18 cellular contexts compared by ENCODE assay signal in the genomic region with DNA sequence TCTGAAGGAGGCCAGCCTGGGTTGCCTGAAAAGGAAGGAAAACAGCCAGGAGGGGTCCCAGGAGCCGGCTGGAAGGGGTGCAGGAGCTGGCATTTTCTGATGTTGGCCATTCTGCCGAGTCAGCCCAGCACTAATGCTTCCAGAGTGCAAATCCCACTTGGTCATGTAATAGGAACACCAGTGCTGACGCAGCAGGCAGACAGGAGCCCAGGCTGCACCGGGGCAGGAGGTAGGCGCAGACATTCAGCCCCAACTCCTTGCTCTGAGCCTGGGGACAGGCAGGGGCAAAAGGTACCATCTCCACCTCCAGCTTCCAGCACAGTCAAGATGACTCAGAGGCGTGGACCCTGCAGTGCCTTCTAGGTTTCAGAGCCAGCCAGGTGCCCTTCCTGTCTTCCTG.
"Had no signal": no experiment of that assay in that cellular context is flagged by ENCODE, and none has a peak within 500 bp of the region (broad histone marks: within the 10 kb centered on the region; RNA-seq: fewer than 3 reads in every experiment).

No MANE protein-coding gene starts in this region.

- H3K36me3 Mint-ChIP-seq: activated naive CD4-positive, alpha-beta T cell treated with anti-CD3 and anti-CD28 coated beads, Interleukin-2, amount 50 U/mL, for 24 hours; natural killer cell; type B pancreatic cell had no signal

- H3K27ac ChIP-seq: epithelial cell of prostate, suprapubic skin had no signal

- H3K9me3 Mint-ChIP-seq: activated B cell treated with CpG ODN at 0.5 μM for 24 hours; activated CD4-positive, alpha-beta T cell treated with anti-CD3 and anti-CD28 coated beads, Interleukin-2, amount 10 ng/mL, durations not matched to agents 7 days and 5 days; activated naive CD4-positive, alpha-beta T cell treated with anti-CD3 and anti-CD28 coated beads, Interleukin-2, amount 50 U/mL, for 24 hours; central memory CD8-positive, alpha-beta T cell; natural killer cell; T-helper 1 cell treated with Interleukin-12 subunit alpha and Interleukin-12 subunit beta and Interleukin-4 antibody, amounts not matched to agents 30 μg/mL and 1 μg/mL, for 36 hours had no signal

- H3K27me3 Mint-ChIP-seq: activated naive CD4-positive, alpha-beta T cell treated with anti-CD3 and anti-CD28 coated beads, Interleukin-2, amount 50 U/mL, for 24 hours had no signal

- DNase-seq: activated B cell treated with CpG ODN at 0.5 μM for 24 hours; activated CD4-positive, alpha-beta T cell treated with anti-CD3 and anti-CD28 coated beads, Interleukin-2, amount 10 ng/mL, durations not matched to agents 7 days and 5 days; activated CD8-positive, alpha-beta memory T cell treated with anti-CD3 and anti-CD28 coated beads for 24 hours; activated effector memory CD4-positive, alpha-beta T cell treated with Interleukin-2 at 50 U/mL for 16 hours; cortex of kidney; effector memory CD4-positive, alpha-beta T cell; hippocampal formation; left cardiac atrium; natural killer cell; stimulated activated CD4-positive, alpha-beta T cell treated with anti-CD3 and anti-CD28 coated beads, Interleukin-4, amount 100 ng/mL, for 1 hour; stimulated activated CD8-positive, alpha-beta memory T cell treated with anti-CD3 and anti-CD28 coated beads, Interleukin-4, amount 100 ng/mL, for 48 hours; stimulated activated naive CD8-positive, alpha-beta T cell treated with anti-CD3 and anti-CD28 coated beads, Interleukin-15, Interleukin-2, amounts not matched to agents 100 U/mL and 50 U/mL, for 24 hours had no signal

- H3K4me3 ChIP-seq: suprapubic skin had no signal

- H3K27me3 ChIP-seq: suprapubic skin had no signal

- H3K9me3 ChIP-seq: suprapubic skin had no signal

- H3K36me3 ChIP-seq: suprapubic skin had no signal

- H3K4me1 Mint-ChIP-seq: central memory CD8-positive, alpha-beta T cell had no signal

- H3K4me3 Mint-ChIP-seq: activated B cell treated with CpG ODN at 0.5 μM for 24 hours; activated CD4-positive, alpha-beta T cell treated with anti-CD3 and anti-CD28 coated beads, Interleukin-2, amount 10 ng/mL, durations not matched to agents 7 days and 5 days; activated naive CD4-positive, alpha-beta T cell treated with anti-CD3 and anti-CD28 coated beads, Interleukin-2, amount 50 U/mL, for 24 hours; central memory CD8-positive, alpha-beta T cell; natural killer cell; T-helper 1 cell treated with Interleukin-12 subunit alpha and Interleukin-12 subunit beta and Interleukin-4 antibody, amounts not matched to agents 30 μg/mL and 1 μg/mL, for 36 hours; type B pancreatic cell had no signal

- ATAC-seq: left cardiac atrium; natural killer cell; stimulated activated naive CD8-positive, alpha-beta T cell treated with anti-CD3 and anti-CD28 coated beads, Interleukin-15, Interleukin-2, amounts not matched to agents 100 U/mL and 50 U/mL, for 24 hours had no signal

- H3K27ac Mint-ChIP-seq: activated B cell treated with CpG ODN at 0.5 μM for 24 hours; activated CD4-positive, alpha-beta T cell treated with anti-CD3 and anti-CD28 coated beads, Interleukin-2, amount 10 ng/mL, durations not matched to agents 7 days and 5 days; activated naive CD4-positive, alpha-beta T cell treated with anti-CD3 and anti-CD28 coated beads, Interleukin-2, amount 50 U/mL, for 24 hours; natural killer cell; T-helper 1 cell treated with Interleukin-12 subunit alpha and Interleukin-12 subunit beta and Interleukin-4 antibody, amounts not matched to agents 30 μg/mL and 1 μg/mL, for 36 hours; type B pancreatic cell had no signal
